1 cellular context compared by ENCODE assay signal in genomic region chr2:71000780-71001591, GRCh38.
TF ChIP-seq lines count a peak whose summit lies in the region.

No MANE protein-coding gene starts in this region.

TF ChIP-seq in HepG2, 621 proteins besides CTCF, POLR2A, EP300 and RAD21 (continued from another document and continues in another):
- TF ChIP-seq MAX (IDR thresholded peaks at IDR 0.05) (peak; percentile 55), PITX1 (CRISPR knock-in tag; IDR thresholded peaks at IDR 0.05) (no peak; the same call in 1 of the 2 replicates), ZNF788 (CRISPR knock-in tag; IDR thresholded peaks at IDR 0.05; ENCODE audit: borderline replicate concordance) (peak; percentile 37; the same call in 1 of the 2 replicates), ZNF276 (CRISPR knock-in tag; IDR thresholded peaks at IDR 0.05; ENCODE audit: low read depth) (no peak), LBX2 (CRISPR knock-in tag; IDR thresholded peaks at IDR 0.05; ENCODE audit: borderline replicate concordance) (no peak), PCBP2 (optimal IDR thresholded peaks at IDR 0.05; ENCODE audit: low read depth, low read length, poor library complexity, severe bottlenecking) (no peak), TOE1 (CRISPR knock-in tag; IDR thresholded peaks at IDR 0.05) (no peak), HNRNPH1 (optimal IDR thresholded peaks at IDR 0.05; ENCODE audit: low read depth, low read length) (no peak), NFRKB (IDR thresholded peaks at IDR 0.05) (no peak), ZNF496 (CRISPR knock-in tag; IDR thresholded peaks at IDR 0.05; ENCODE audit: insufficient replicate concordance) (no peak), ASH2L (IDR thresholded peaks at IDR 0.05; ENCODE audit: insufficient read length, low read depth, low read length) (no peak), ZFAT (CRISPR knock-in tag; conservative IDR thresholded peaks at IDR 0.05) (no peak), ELK4 (CRISPR knock-in tag; IDR thresholded peaks at IDR 0.05; ENCODE audit: borderline replicate concordance) (no peak), ZNF597 (CRISPR knock-in tag; IDR thresholded peaks at IDR 0.05) (no peak), HOXA9 (CRISPR knock-in tag; IDR thresholded peaks at IDR 0.05; ENCODE audit: borderline replicate concordance) (no peak), MIXL1 (CRISPR knock-in tag; IDR thresholded peaks at IDR 0.05) (0 out of 2 replicates have a peak, but pooled peaks have one; percentile 15), PAXIP1 (CRISPR knock-in tag; conservative IDR thresholded peaks at IDR 0.05) (peak; percentile 41), MTERF4 (CRISPR knock-in tag; IDR thresholded peaks at IDR 0.05) (0 out of 2 replicates have a peak, but pooled peaks have one; percentile 65), ZNF557 (CRISPR knock-in tag; IDR thresholded peaks at IDR 0.05) (no peak), SIX1 (CRISPR knock-in tag; IDR thresholded peaks at IDR 0.05; ENCODE audit: borderline replicate concordance) (no peak), KMT2A (CRISPR knock-in tag; IDR thresholded peaks at IDR 0.05) (0 out of 2 replicates have a peak, but pooled peaks have one; percentile 24), NPAS2 (CRISPR knock-in tag; IDR thresholded peaks at IDR 0.05; ENCODE audit: borderline replicate concordance) (0 out of 2 replicates have a peak, but pooled peaks have one; percentile 82), ZNF34 (CRISPR knock-in tag; IDR thresholded peaks at IDR 0.05; ENCODE audit: borderline replicate concordance) (no peak), POGK (CRISPR knock-in tag; conservative IDR thresholded peaks at IDR 0.05) (peak; percentile 51; the same call in 1 of the 2 replicates), ZFP91 (CRISPR knock-in tag; IDR thresholded peaks at IDR 0.05; ENCODE audit: borderline replicate concordance) (peak; percentile 64; the same call in 1 of the 2 replicates), ZNF20 (CRISPR knock-in tag; IDR thresholded peaks at IDR 0.05) (no peak), BRCA1 (CRISPR knock-in tag; IDR thresholded peaks at IDR 0.05) (no peak), ZBTB49 (CRISPR knock-in tag; IDR thresholded peaks at IDR 0.05; ENCODE audit: borderline replicate concordance) (no peak), ATF7-NPFF (CRISPR knock-in tag; IDR thresholded peaks at IDR 0.05; ENCODE audit: low read depth) (0 out of 2 replicates have a peak, but pooled peaks have one; percentile 33), STAT6 (CRISPR knock-in tag; IDR thresholded peaks at IDR 0.05; ENCODE audit: borderline replicate concordance) (no peak), RBAK (CRISPR knock-in tag; IDR thresholded peaks at IDR 0.05) (no peak), EEA1 (CRISPR knock-in tag; IDR thresholded peaks at IDR 0.05; ENCODE audit: borderline replicate concordance) (no peak), ZBTB8A (CRISPR knock-in tag; IDR thresholded peaks at IDR 0.05; ENCODE audit: borderline replicate concordance, low read depth) (no peak), THAP11 (CRISPR knock-in tag; IDR thresholded peaks at IDR 0.05) (peak; percentile 73), ZNF33B (CRISPR knock-in tag; IDR thresholded peaks at IDR 0.05) (peak; percentile 20; the same call in 1 of the 2 replicates), CREM (IDR thresholded peaks at IDR 0.05) (no peak), CREM (CRISPR knock-in tag; IDR thresholded peaks at IDR 0.05) (no peak), ZNF451 (CRISPR knock-in tag; IDR thresholded peaks at IDR 0.05) (no peak), ZUFSP (CRISPR knock-in tag; IDR thresholded peaks at IDR 0.05; ENCODE audit: borderline replicate concordance) (0 out of 2 replicates have a peak, but pooled peaks have one; percentile 9), ZNF383 (CRISPR knock-in tag; IDR thresholded peaks at IDR 0.05; ENCODE audit: borderline replicate concordance) (no peak), CHD4 (IDR thresholded peaks at IDR 0.05; ENCODE audit: borderline replicate concordance, low read length) (no peak)
